2 cellular contexts compared by ENCODE assay signal in genomic region chr17:81845881-81846742, GRCh38.
A peak's percentile ranks its signal among the peaks of the same experiment; 100 is the strongest.
TF ChIP-seq lines count a peak whose summit lies in the region.

No MANE protein-coding gene starts in this region.

TF ChIP-seq in IMR-90, 13 proteins besides CTCF, POLR2A, EP300 and RAD21:
- TF ChIP-seq FOS (IDR thresholded peaks at IDR 0.05; ENCODE audit: low read depth, low read length): no peak
- TF ChIP-seq BHLHE40 (IDR thresholded peaks at IDR 0.05; ENCODE audit: low read depth, low read length): no peak
- TF ChIP-seq, protein P1, sequence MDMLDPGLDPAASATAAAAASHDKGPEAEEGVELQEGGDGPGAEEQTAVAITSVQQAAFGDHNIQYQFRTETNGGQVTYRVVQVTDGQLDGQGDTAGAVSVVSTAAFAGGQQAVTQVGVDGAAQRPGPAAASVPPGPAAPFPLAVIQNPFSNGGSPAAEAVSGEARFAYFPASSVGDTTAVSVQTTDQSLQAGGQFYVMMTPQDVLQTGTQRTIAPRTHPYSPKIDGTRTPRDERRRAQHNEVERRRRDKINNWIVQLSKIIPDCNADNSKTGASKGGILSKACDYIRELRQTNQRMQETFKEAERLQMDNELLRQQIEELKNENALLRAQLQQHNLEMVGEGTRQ (IDR thresholded peaks at IDR 0.05; ENCODE audit: low read depth, low read length): no peak
- no peak for TF ChIP-seq MXI1 (IDR thresholded peaks at IDR 0.05; ENCODE audit: borderline replicate concordance, low read depth, low read length)
- TF ChIP-seq CHD1 (IDR thresholded peaks at IDR 0.05; ENCODE audit: low read depth, low read length): no peak
- TF ChIP-seq, protein P2, sequence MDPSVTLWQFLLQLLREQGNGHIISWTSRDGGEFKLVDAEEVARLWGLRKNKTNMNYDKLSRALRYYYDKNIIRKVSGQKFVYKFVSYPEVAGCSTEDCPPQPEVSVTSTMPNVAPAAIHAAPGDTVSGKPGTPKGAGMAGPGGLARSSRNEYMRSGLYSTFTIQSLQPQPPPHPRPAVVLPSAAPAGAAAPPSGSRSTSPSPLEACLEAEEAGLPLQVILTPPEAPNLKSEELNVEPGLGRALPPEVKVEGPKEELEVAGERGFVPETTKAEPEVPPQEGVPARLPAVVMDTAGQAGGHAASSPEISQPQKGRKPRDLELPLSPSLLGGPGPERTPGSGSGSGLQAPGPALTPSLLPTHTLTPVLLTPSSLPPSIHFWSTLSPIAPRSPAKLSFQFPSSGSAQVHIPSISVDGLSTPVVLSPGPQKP (IDR thresholded peaks at IDR 0.05; ENCODE audit: borderline replicate concordance, low read depth, low read length): no peak
- no peak for TF ChIP-seq RCOR1 (IDR thresholded peaks at IDR 0.05; ENCODE audit: insufficient replicate concordance, low read length)
- TF ChIP-seq CEBPB (IDR thresholded peaks at IDR 0.05; ENCODE audit: low read depth, low read length): no peak
- TF ChIP-seq SMC3 (IDR thresholded peaks at IDR 0.05; ENCODE audit: low read depth, low read length): no peak
- TF ChIP-seq MAFK (IDR thresholded peaks at IDR 0.05; ENCODE audit: low read depth, low read length): no peak
- TF ChIP-seq RFX5 (IDR thresholded peaks at IDR 0.05; ENCODE audit: low read depth, low read length): no peak

TF ChIP-seq in K562, 482 proteins besides CTCF, POLR2A, EP300 and RAD21:
- peak; percentile 61 for TF ChIP-seq POLR2G (IDR thresholded peaks at IDR 0.05; ENCODE audit: low read depth, low read length)
- TF ChIP-seq RBM22 (IDR thresholded peaks at IDR 0.05; ENCODE audit: low read depth, low read length, poor library complexity, severe bottlenecking): peak; percentile 66
- TF ChIP-seq SUPT5H (IDR thresholded peaks at IDR 0.05): peak; percentile 5; the same call in 1 of the 2 replicates
- TF ChIP-seq, protein P3, sequence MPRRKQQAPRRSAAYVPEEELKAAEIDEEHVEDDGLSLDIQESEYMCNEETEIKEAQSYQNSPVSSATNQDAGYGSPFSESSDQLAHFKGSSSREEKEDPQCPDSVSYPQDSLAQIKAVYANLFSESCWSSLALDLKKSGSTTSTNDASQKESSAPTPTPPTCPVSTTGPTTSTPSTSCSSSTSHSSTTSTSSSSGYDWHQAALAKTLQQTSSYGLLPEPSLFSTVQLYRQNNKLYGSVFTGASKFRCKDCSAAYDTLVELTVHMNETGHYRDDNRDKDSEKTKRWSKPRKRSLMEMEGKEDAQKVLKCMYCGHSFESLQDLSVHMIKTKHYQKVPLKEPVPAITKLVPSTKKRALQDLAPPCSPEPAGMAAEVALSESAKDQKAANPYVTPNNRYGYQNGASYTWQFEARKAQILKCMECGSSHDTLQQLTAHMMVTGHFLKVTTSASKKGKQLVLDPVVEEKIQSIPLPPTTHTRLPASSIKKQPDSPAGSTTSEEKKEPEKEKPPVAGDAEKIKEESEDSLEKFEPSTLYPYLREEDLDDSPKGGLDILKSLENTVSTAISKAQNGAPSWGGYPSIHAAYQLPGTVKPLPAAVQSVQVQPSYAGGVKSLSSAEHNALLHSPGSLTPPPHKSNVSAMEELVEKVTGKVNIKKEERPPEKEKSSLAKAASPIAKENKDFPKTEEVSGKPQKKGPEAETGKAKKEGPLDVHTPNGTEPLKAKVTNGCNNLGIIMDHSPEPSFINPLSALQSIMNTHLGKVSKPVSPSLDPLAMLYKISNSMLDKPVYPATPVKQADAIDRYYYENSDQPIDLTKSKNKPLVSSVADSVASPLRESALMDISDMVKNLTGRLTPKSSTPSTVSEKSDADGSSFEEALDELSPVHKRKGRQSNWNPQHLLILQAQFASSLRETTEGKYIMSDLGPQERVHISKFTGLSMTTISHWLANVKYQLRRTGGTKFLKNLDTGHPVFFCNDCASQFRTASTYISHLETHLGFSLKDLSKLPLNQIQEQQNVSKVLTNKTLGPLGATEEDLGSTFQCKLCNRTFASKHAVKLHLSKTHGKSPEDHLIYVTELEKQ (CRISPR knock-in tag; IDR thresholded peaks at IDR 0.05): no peak
- TF ChIP-seq POLR2B (IDR thresholded peaks at IDR 0.05; ENCODE audit: low read depth, partially characterized antibody): peak; percentile 9
- peak; percentile 62 for TF ChIP-seq RBFOX2 (IDR thresholded peaks at IDR 0.05; ENCODE audit: low read depth, low read length)
